In genomic region chr5:73623060-73623459, GRCh38 we compare ENCODE assay signal across 23 cellular contexts. TPM values are rescaled to one million over a fixed set of nuclear protein-coding genes. Genes with fewer than 3 reads are reported as not detected.
"Had no signal": no experiment of that assay in that cellular context is flagged by ENCODE, and none has a peak within 500 bp of the region (broad histone marks: within the 10 kb centered on the region; RNA-seq: fewer than 3 reads in every experiment).

No MANE protein-coding gene starts in this region.

- FAIRE-seq: kidney had no signal

- H3K9ac ChIP-seq: parathyroid adenoma had no signal

- H3K4me1 ChIP-seq: colonic mucosa, uterus had no signal

- H3K4me3 ChIP-seq: colonic mucosa, gastrocnemius medialis, lung, sigmoid colon, thoracic aorta, tibial nerve, upper lobe of right lung, uterus had no signal

- H3K27me3 ChIP-seq: colonic mucosa, gastrocnemius medialis, tibial nerve, upper lobe of right lung had no signal

- H3K36me3 ChIP-seq: colonic mucosa, gastrocnemius medialis, sigmoid colon, thoracic aorta, tibial nerve, upper lobe of right lung, uterus had no signal

- DNase-seq: colonic mucosa; effector CD8-positive, alpha-beta T cell; endodermal cell; foreskin fibroblast; gastrocnemius medialis; head of caudate nucleus; kidney; natural killer cell; occipital lobe; sigmoid colon; stimulated activated CD4-positive, alpha-beta T cell treated with anti-CD3 and anti-CD28 coated beads, Interleukin-2, amount 100 ng/mL, for 24 hours; stimulated activated CD4-positive, alpha-beta T cell treated with anti-CD3 and anti-CD28 coated beads, Interleukin-4, amount 100 ng/mL, for 4 hours; stimulated activated naive CD8-positive, alpha-beta T cell treated with anti-CD3 and anti-CD28 coated beads, Interleukin-15, Interleukin-2, amounts not matched to agents 100 U/mL and 50 U/mL, for 24 hours; upper lobe of right lung; uterus had no signal

- H2AFZ ChIP-seq: parathyroid adenoma had no signal

- H3K79me2 ChIP-seq: parathyroid adenoma had no signal

- ATAC-seq: esophagus mucosa; gastrocnemius medialis; natural killer cell; stimulated activated memory B cell treated with anti-CD40 and anti-IgM and Interleukin-4, amounts not matched to agents 10 μg/mL and 1 μg/mL and 100 μg/mL, for 72 hours; stimulated activated naive CD8-positive, alpha-beta T cell treated with anti-CD3 and anti-CD28 coated beads, Interleukin-15, Interleukin-2, amounts not matched to agents 100 U/mL and 50 U/mL, for 24 hours; upper lobe of right lung had no signal

- H3K9me3 ChIP-seq: colonic mucosa, gastrocnemius medialis, sigmoid colon, thoracic aorta, tibial nerve, upper lobe of right lung, uterus had no signal

- H3K27ac ChIP-seq: colonic mucosa, epithelial cell of prostate, parathyroid adenoma, sigmoid colon, thoracic aorta, upper lobe of right lung, uterus had no signal

RNA-seq across cellular contexts. Expression of gene ARHGEF28, which starts 2.9 kb away (rescaled TPM):
- polyA plus RNA-seq: neural cell had no signal
